Comparison of ENCODE assay signal across 24 cellular contexts in the genomic region with DNA sequence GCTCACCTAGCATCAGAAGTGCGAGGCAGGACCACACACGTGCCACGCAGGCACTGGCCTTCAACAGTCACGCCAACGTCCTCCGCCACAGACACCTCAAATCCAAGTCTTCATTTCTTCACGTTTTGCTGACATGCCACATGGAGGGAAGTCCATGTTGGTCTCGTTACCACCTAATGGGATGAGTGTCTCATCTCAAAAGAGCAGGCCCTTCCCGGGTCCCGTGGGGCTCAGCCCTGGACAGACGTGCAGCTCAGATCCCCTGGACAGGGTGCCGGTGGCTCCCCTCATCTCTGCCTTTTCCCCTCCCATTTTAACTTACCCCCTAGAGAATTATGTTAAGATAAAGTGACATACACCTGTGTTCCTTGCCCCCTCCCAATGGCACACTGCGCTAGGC.
DNase-seq lines count a peak whose midpoint lies in the region; ATAC-seq and TF ChIP-seq lines count a peak whose summit lies in the region.
"Had no signal": no experiment of that assay in that cellular context is flagged by ENCODE, and none has a peak within 500 bp of the region (broad histone marks: within the 10 kb centered on the region; RNA-seq: fewer than 3 reads in every experiment).

No MANE protein-coding gene starts in this region.

- no peak overlapping the region for H2BK12ac ChIP-seq in H9 (ENCODE audit: insufficient read length, low read depth, low read length)

- H3K27ac Mint-ChIP-seq in H9 = no peak overlapping the region
- H3K27ac Mint-ChIP-seq in neural progenitor cell = no peak overlapping the region
- H3K27ac Mint-ChIP-seq: CD4-positive, alpha-beta memory T cell; GM23338 had no signal

- H3K4me3 ChIP-seq in colonic mucosa (no peak overlapping the region), lung (no peak overlapping the region), neural progenitor cell (no peak overlapping the region), MM.1S (ENCODE audit: low read length) (no peak overlapping the region)
- H3K4me3 ChIP-seq: BLaER1, GM23338 had no signal

- no peak overlapping the region for H3K4me3 Mint-ChIP-seq in H9
- no peak overlapping the region for H3K4me3 Mint-ChIP-seq in neural progenitor cell
- H3K4me3 Mint-ChIP-seq: CD4-positive, alpha-beta memory T cell; GM23338 had no signal

- WGBS in H9 (ENCODE audit: extremely low coverage, insufficient read length, low lambda C conversion rate) = no CpG with 5 or more reads among the region's 13 CpGs
- WGBS in lung, 2 donors = 81 to 85% methylated on average over 13 of the region's 13 CpGs

- no peak overlapping the region for H2BK120ac ChIP-seq in H9 (ENCODE audit: low read depth, low read length, poor library complexity, severe bottlenecking)

- no peaks in the 10 kb centered on the region for H3K9me2 ChIP-seq in MM.1S (replicated peaks; ENCODE audit: insufficient read depth, low read length)

- H3K4me1 Mint-ChIP-seq in H9 = peaks cover 17 to 24% of the 10 kb centered on the region in 2 experiments
- peaks cover 10% of the 10 kb centered on the region for H3K4me1 Mint-ChIP-seq in neural progenitor cell

- H3K18ac ChIP-seq in H9 (ENCODE audit: insufficient read length, low read depth, low read length) = no peak overlapping the region

- no peaks in the 10 kb centered on the region for H3F3A ChIP-seq in neural progenitor cell (ENCODE audit: low read depth)
- peaks cover 1% of the 10 kb centered on the region for H3F3A ChIP-seq in MM.1S (ENCODE audit: insufficient read depth, low read length)

- no peak overlapping the region for H3K14ac ChIP-seq in H9 (ENCODE audit: insufficient read depth, low read length)

- H3T11ph ChIP-seq in H9 (ENCODE audit: low read length) = no peak overlapping the region

- H3K27me3 ChIP-seq in H9 (ENCODE audit: insufficient read depth, low read length) (no peaks in the 10 kb centered on the region), colonic mucosa (no peaks in the 10 kb centered on the region), lung (ENCODE audit: control insufficient read depth, insufficient read depth) (peaks cover 7% of the 10 kb centered on the region), neural progenitor cell (peaks cover 21% of the 10 kb centered on the region), MM.1S (replicated peaks; ENCODE audit: insufficient read depth, low read length) (peaks cover 31% of the 10 kb centered on the region)
- H3K27me3 ChIP-seq: BLaER1 had no signal

- no peak overlapping the region for H3K4ac ChIP-seq in H9 (ENCODE audit: low read depth, low read length)

- peaks cover 9% of the 10 kb centered on the region for H3K9me3 ChIP-seq in H9 (ENCODE audit: control insufficient read depth, low read depth, low read length)
- peaks cover 3% of the 10 kb centered on the region for H3K9me3 ChIP-seq in colonic mucosa
- H3K9me3 ChIP-seq in lung (ENCODE audit: control insufficient read depth in 2 of 2, insufficient read depth in 1 of 2, low read length in 1 of 2) = peaks cover 3 to 22% of the 10 kb centered on the region in 2 donors
- peaks cover 12% of the 10 kb centered on the region for H3K9me3 ChIP-seq in neural progenitor cell (ENCODE audit: low read depth)
- H3K9me3 ChIP-seq in MM.1S (replicated peaks; ENCODE audit: insufficient read depth, low read length) = no peaks in the 10 kb centered on the region

- ATAC-seq in lung (ENCODE audit: insufficient read depth, low FRiP score) = no peak
- ATAC-seq: GM23338, Right ventricle myocardium inferior had no signal

- H3K23me2 ChIP-seq in H9 (ENCODE audit: insufficient read length, low read depth, low read length, poor library complexity, severe bottlenecking) = no peaks in the 10 kb centered on the region

- TF ChIP-seq CTCF in H9 (conservative IDR thresholded peaks at IDR 0.05) = no peak
- no peak for TF ChIP-seq CTCF in colonic mucosa (IDR thresholded peaks at IDR 0.05)
- TF ChIP-seq CTCF in lung (IDR thresholded peaks at IDR 0.05; ENCODE audit: control extremely low read depth, extremely low read depth) = no peak
- no peak for TF ChIP-seq CTCF in neural progenitor cell (IDR thresholded peaks at IDR 0.05)
- TF ChIP-seq CTCF in MM.1S (IDR thresholded peaks at IDR 0.05; ENCODE audit: low read length) = no peak

- H2BK15ac ChIP-seq in H9 (ENCODE audit: low read depth, low read length) = no peak overlapping the region

- no peak overlapping the region for H2BK5ac ChIP-seq in H9 (ENCODE audit: insufficient read length, low read length)

- no peak overlapping the region for H3K23ac ChIP-seq in H9 (ENCODE audit: insufficient read length, low read depth, low read length)

- H2AK5ac ChIP-seq in H9 (ENCODE audit: insufficient read length, low read length) = no peak overlapping the region

- H2AFZ ChIP-seq in H9 (ENCODE audit: low read length) (no peak overlapping the region), neural progenitor cell (replicated peaks) (no peak overlapping the region), MM.1S (ENCODE audit: low read length) (no peak overlapping the region)
- H2AFZ ChIP-seq: GM23338 had no signal

- peak; percentile 10 for DNase-seq in H9
- DNase-seq in colonic mucosa = peak; percentile 7
- peak; percentile 15 for DNase-seq in lung (ENCODE audit: low spot score)
- DNase-seq in stimulated activated CD8-positive, alpha-beta memory T cell treated with anti-CD3 and anti-CD28 coated beads, Interleukin-4, amount 100 ng/mL, for 48 hours = peak; percentile 9
- DNase-seq in neural progenitor cell (ENCODE audit: low spot score) = no peak
- DNase-seq in NCI-H146 (lab: John Stamatoyannopoulos, UW) = no peak
- DNase-seq in MM.1S = no peak
- DNase-seq in SHP77 (lab: John Stamatoyannopoulos, UW) = no peak
- DNase-seq: ACHN; CD4-positive, alpha-beta memory T cell; DMS153; HCEC 1CT; KBM-7; NCI-H1105; NCI-H2029 treated with DMSO at 0.1 percent for 48 hours; NCI-H2171; NCI-H345; NCI-H524 treated with DMSO at 0.1 percent for 48 hours; NCI-H82; OCI-M1 had no signal

- H3K79me1 ChIP-seq in H9 (ENCODE audit: insufficient read depth, low read depth, low read length, poor library complexity, severe bottlenecking) = no peaks in the 10 kb centered on the region

- H3K9ac ChIP-seq in H9 (ENCODE audit: extremely low read depth, insufficient read length, low read length) (no peak overlapping the region), colonic mucosa (ENCODE audit: low read depth in 2 of 2, low read length in 2 of 2) (no peak overlapping the region), neural progenitor cell (no peak overlapping the region), MM.1S (ENCODE audit: low read length) (no peak overlapping the region)
- H3K9ac ChIP-seq: BLaER1 had no signal

- no peak overlapping the region for H3K27ac ChIP-seq in H9 (ENCODE audit: insufficient read length, low read depth, low read length)
- H3K27ac ChIP-seq in colonic mucosa = no peak overlapping the region
- H3K27ac ChIP-seq in lung (ENCODE audit: low read depth in 1 of 2, low read length in 1 of 2) = no peak overlapping the region
- H3K27ac ChIP-seq in neural progenitor cell = no peak overlapping the region
- H3K27ac ChIP-seq in MM.1S (ENCODE audit: low read length) = no peak overlapping the region
- H3K27ac ChIP-seq: BLaER1 had no signal

- H3K36me3 ChIP-seq in colonic mucosa (no peaks in the 10 kb centered on the region), lung (ENCODE audit: control insufficient read depth in 2 of 2, insufficient read depth in 2 of 2, low read length in 2 of 2) (no peaks in the 10 kb centered on the region), neural progenitor cell (no peaks in the 10 kb centered on the region), MM.1S (replicated peaks; ENCODE audit: insufficient read depth, low read length) (no peaks in the 10 kb centered on the region)
- H3K36me3 ChIP-seq: BLaER1 had no signal

- H2BK20ac ChIP-seq in H9 (ENCODE audit: low read depth, low read length, poor library complexity, severe bottlenecking) = no peak overlapping the region

- H3K79me2 ChIP-seq in H9 (ENCODE audit: insufficient read depth, low read length) (no peaks in the 10 kb centered on the region), neural progenitor cell (ENCODE audit: low read depth) (no peaks in the 10 kb centered on the region), MM.1S (ENCODE audit: low read length) (no peaks in the 10 kb centered on the region)

- H4K20me1 ChIP-seq in H9 (ENCODE audit: control insufficient read depth, insufficient read depth, insufficient read length) = no peaks in the 10 kb centered on the region
- no peaks in the 10 kb centered on the region for H4K20me1 ChIP-seq in neural progenitor cell (ENCODE audit: low read depth)
- no peaks in the 10 kb centered on the region for H4K20me1 ChIP-seq in MM.1S (ENCODE audit: insufficient read depth, low read length)
- H4K20me1 ChIP-seq: BLaER1 had no signal

- no peak overlapping the region for H3K4me2 ChIP-seq in H9 (ENCODE audit: insufficient read depth, insufficient read length, low read length)
- no peak overlapping the region for H3K4me2 ChIP-seq in neural progenitor cell
- no peak overlapping the region for H3K4me2 ChIP-seq in MM.1S (ENCODE audit: low read depth, low read length)
- H3K4me2 ChIP-seq: BLaER1, GM23338 had no signal

- no peak overlapping the region for H4K8ac ChIP-seq in H9 (replicated peaks; ENCODE audit: insufficient read length, low read depth, low read length)

- H3K27me3 Mint-ChIP-seq in H9 (ENCODE audit: low read depth) (peaks cover 36% of the 10 kb centered on the region), neural progenitor cell (ENCODE audit: insufficient read depth, low read depth) (peaks cover 15% of the 10 kb centered on the region)
- H3K27me3 Mint-ChIP-seq: CD4-positive, alpha-beta memory T cell had no signal

- H4K91ac ChIP-seq in H9 (ENCODE audit: insufficient read length, low read depth, low read length) = no peak overlapping the region

- intact Hi-C loops in colonic mucosa (cut with DNase I) = no loop called here

- no peak overlapping the region for H3K56ac ChIP-seq in H9 (ENCODE audit: insufficient read length, low read depth, low read length)

- peaks cover 13 to 26% (median 21%) of the 10 kb centered on the region in 3 experiments for H3K36me3 Mint-ChIP-seq in H9 (ENCODE audit: insufficient read depth in 1 of 3, low read depth in 3 of 3)
- H3K36me3 Mint-ChIP-seq in neural progenitor cell = no peaks in the 10 kb centered on the region

- H4K5ac ChIP-seq in H9 (ENCODE audit: insufficient read length, low read depth, low read length) = no peak overlapping the region

- peaks cover 20 to 21% of the 10 kb centered on the region in 2 experiments for H3K9me3 Mint-ChIP-seq in H9
- peaks cover 25% of the 10 kb centered on the region for H3K9me3 Mint-ChIP-seq in neural progenitor cell

- no peaks in the 10 kb centered on the region for H3K4me1 ChIP-seq in H9 (ENCODE audit: insufficient read depth, low read length)
- no peaks in the 10 kb centered on the region for H3K4me1 ChIP-seq in colonic mucosa
- no peaks in the 10 kb centered on the region for H3K4me1 ChIP-seq in lung (ENCODE audit: control insufficient read depth in 2 of 2, insufficient read depth in 2 of 2, low read length in 2 of 2)
- no peaks in the 10 kb centered on the region for H3K4me1 ChIP-seq in neural progenitor cell
- H3K4me1 ChIP-seq in MM.1S (ENCODE audit: low read length) = peaks cover under 1% of the 10 kb centered on the region; the same call in 1 of the 2 replicates
- H3K4me1 ChIP-seq: BLaER1, Caco-2 had no signal

Comparison
In these comparisons a context has a peak if more than half of its experiments do, and no peak if none do; other contexts are left out.
1. DNase-seq: peak in H9 (single experiment), colonic mucosa (single experiment), lung (single experiment) and stimulated activated CD8-positive, alpha-beta memory T cell treated with anti-CD3 and anti-CD28 coated beads, Interleukin-4, amount 100 ng/mL, for 48 hours (single experiment); none in neural progenitor cell (single experiment), NCI-H146 (single experiment), MM.1S (single experiment) and SHP77 (0 of 2).